ENCODE assay signal across 2 cellular contexts in the genomic region with DNA sequence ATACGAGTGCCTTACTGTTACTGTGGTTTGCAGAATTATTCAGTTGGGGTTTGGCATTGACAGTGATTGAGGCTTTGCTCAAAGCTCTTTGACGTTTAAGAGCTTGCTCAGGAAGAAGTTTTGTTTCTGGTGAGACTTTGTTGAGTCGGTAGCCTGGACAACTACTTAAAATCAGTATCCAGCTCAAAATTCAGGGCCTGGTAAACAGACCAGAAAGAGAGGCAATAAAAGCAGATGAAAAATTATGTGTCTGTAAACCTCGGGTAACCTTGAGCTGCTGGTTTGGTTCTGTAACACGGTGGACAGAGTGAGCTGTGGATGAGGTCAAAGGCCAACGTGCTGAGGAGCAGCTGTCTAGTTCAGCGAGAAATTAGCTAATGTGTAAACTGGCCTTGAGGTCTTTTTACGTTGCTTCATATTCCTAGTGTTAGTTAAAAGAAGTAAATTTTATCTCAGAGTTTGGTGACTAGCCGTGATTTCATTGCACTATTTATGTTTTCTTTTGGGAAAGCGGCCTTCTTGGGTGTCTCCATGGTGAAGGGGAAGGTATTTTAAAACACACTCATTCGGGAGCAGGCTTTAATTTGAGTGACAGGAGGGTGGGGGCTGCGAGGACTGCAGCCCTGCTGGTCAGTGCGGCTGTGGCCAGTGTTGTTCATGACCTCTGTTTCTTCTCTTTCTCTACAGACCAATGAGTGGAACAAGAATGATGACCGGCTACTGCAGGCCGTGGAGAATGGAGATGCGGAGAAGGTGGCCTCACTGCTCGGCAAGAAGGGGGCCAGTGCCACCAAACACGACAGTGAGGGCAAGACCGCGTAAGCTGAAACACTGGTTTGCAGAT.
TF ChIP-seq lines count a peak whose summit lies in the region.

No MANE protein-coding gene starts in this region.

TF ChIP-seq in IMR-90, 13 proteins besides CTCF, POLR2A, EP300 and RAD21:
- peak; percentile 16; the same call in 1 of the 2 replicates for TF ChIP-seq MAZ (IDR thresholded peaks at IDR 0.05; ENCODE audit: borderline replicate concordance, low read depth, low read length)
- no peak for TF ChIP-seq FOS (IDR thresholded peaks at IDR 0.05; ENCODE audit: low read depth, low read length)
TF ChIP-seq in IMR-90: peak in this region for 1.

TF ChIP-seq in GM12891, 5 proteins besides CTCF, POLR2A, EP300 and RAD21:
- TF ChIP-seq POU2F2 (IDR thresholded peaks at IDR 0.05; ENCODE audit: low read depth, low read length) (no peak), PAX5 (IDR thresholded peaks at IDR 0.05; ENCODE audit: insufficient read depth, low read length, severe bottlenecking) (no peak)
